Comparison of ENCODE assay signal across 8 cellular contexts in genomic region chr16:25013751-25014499, GRCh38. TPM values are rescaled to one million over a fixed set of nuclear protein-coding genes. Genes with fewer than 3 reads are reported as not detected.
DNase-seq lines count a peak whose midpoint lies in the region; ATAC-seq and TF ChIP-seq lines count a peak whose summit lies in the region.

No MANE protein-coding gene starts in this region.

- TF ChIP-seq CTCF in C4-2B (conservative IDR thresholded peaks at IDR 0.05) = no peak
- TF ChIP-seq CTCF in left lung (IDR thresholded peaks at IDR 0.05) = no peak
- TF ChIP-seq CTCF in tibial artery (IDR thresholded peaks at IDR 0.05) = no peak

- H3K27ac ChIP-seq in C4-2B (peak overlapping the region; percentile 78), left lung (peak overlapping the region; percentile 90), tibial artery (peak overlapping the region; percentile 95 to 97)

- peaks cover 29 to 64% of the 10 kb centered on the region in 2 donors for H3K4me1 ChIP-seq in left lung
- H3K4me1 ChIP-seq in tibial artery = peaks cover 0 to 60% (median 46%) of the 10 kb centered on the region in 4 donors

- H3K36me3 Mint-ChIP-seq in activated naive CD8-positive, alpha-beta T cell = peaks cover 16% of the 10 kb centered on the region

- DNase-seq in left lung (no peak), tibial artery (no peak), NCI-H2227 (lab: John Stamatoyannopoulos, UW; ENCODE audit: unreplicated experiment) (no peak), NCI-H1092 (lab: John Stamatoyannopoulos, UW) (no peak)

- H3K4me3 ChIP-seq in left lung (peak overlapping the region; percentile 81 to 86), tibial artery (peak overlapping the region; percentile 91 to 92)

- no peaks in the 10 kb centered on the region for H3K9me3 ChIP-seq in left lung
- H3K9me3 ChIP-seq in tibial artery = no peaks in the 10 kb centered on the region

- ATAC-seq in GM19372 (IDR thresholded peaks at IDR 0.05; ENCODE audit: low read depth, unreplicated experiment) (peak; percentile 62), HG03432 (IDR thresholded peaks at IDR 0.05; ENCODE audit: unreplicated experiment) (peak; percentile 62), left lung (no peak)

- H3K4me1 Mint-ChIP-seq in activated naive CD8-positive, alpha-beta T cell (ENCODE audit: low read depth) = peaks cover 80% of the 10 kb centered on the region

- intact Hi-C loops in left lung (cut with DNase I) = no loop called here
- intact Hi-C loops in tibial artery (cut with DNase I; ENCODE audit: low total_unique reads) = no loop called here

- no peaks in the 10 kb centered on the region for H3K27me3 ChIP-seq in left lung
- no peaks in the 10 kb centered on the region for H3K27me3 ChIP-seq in tibial artery

- no peaks in the 10 kb centered on the region for H3K27me3 Mint-ChIP-seq in activated naive CD8-positive, alpha-beta T cell

- no peaks in the 10 kb centered on the region for H3K9me3 Mint-ChIP-seq in activated naive CD8-positive, alpha-beta T cell (ENCODE audit: low read depth)

- H3K27ac Mint-ChIP-seq in activated naive CD8-positive, alpha-beta T cell = peak overlapping the region; percentile 91

- H3K36me3 ChIP-seq in left lung = no peaks in the 10 kb centered on the region
- no peaks in the 10 kb centered on the region for H3K36me3 ChIP-seq in tibial artery

- H3K4me3 Mint-ChIP-seq in activated naive CD8-positive, alpha-beta T cell = peak overlapping the region; percentile 95

RNA-seq across cellular contexts. Expression of gene ARHGAP17, which starts 1.2 kb away (rescaled TPM):
- total RNA-seq in left lung = 10 to 100 TPM; 58.3 to 86.0 TPM
